In the genomic region with DNA sequence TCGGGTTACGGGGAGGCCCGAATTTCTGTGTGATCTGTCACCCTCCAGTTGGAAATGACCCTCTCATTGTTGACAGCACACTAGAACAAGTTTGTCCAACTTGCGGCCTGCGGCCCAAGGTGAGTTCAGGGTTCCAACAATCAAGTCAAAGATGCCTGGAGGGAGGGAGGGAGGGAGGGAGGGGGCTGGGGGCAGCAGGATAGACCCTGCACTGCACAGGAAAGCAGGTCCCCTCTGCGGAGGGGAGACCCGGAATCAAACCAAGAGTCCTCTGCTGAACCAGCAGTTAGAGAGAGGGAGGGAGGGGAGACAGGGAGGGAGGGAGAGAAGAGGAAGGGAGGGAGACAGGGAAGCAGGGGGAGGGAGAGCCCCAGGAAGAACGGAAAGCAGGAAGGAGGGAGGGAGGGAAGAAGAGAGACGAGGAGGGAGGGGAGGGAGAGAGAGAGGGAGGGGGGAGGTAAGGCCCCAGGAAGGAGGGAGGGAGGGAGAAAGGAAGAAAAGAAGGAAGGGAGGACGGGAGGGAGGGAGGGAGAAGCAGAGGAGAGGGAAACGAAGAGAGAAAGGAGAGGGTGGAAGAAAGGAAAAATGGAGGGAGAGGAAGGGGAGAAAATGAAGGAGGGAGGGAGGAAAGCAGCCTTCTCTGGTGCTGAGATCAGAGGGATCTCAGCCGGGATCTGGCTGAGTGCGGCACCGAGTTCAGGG, we compare ENCODE assay signal across 8 cellular contexts.
DNase-seq lines count a peak whose midpoint lies in the region; ATAC-seq, FAIRE-seq and TF ChIP-seq lines count a peak whose summit lies in the region.

No MANE protein-coding gene starts in this region.

- peak overlapping the region; percentile 66 for H3K4me3 ChIP-seq in adipocyte (ENCODE audit: low read length)
- peak overlapping the region; percentile 20; the same call in 1 of the 2 replicates for H3K4me3 ChIP-seq in iPS-18c (ENCODE audit: insufficient read depth, low read depth, low read length)
- peak overlapping the region; percentile 28 for H3K4me3 ChIP-seq in smooth muscle cell

- H3K4me1 ChIP-seq in adipocyte (ENCODE audit: control insufficient read depth, insufficient read depth, low read length) (peaks cover 27% of the 10 kb centered on the region), smooth muscle cell (ENCODE audit: low read depth) (peaks cover 13% of the 10 kb centered on the region)

- no peaks in the 10 kb centered on the region for H3K9me3 ChIP-seq in adipocyte (ENCODE audit: control insufficient read depth, low read length)
- no peaks in the 10 kb centered on the region for H3K9me3 ChIP-seq in iPS-18c (ENCODE audit: control insufficient read depth, insufficient read depth, low read length)
- H3K9me3 ChIP-seq in smooth muscle cell (replicated peaks; ENCODE audit: low read depth): no peaks in the 10 kb centered on the region

- no peak for TF ChIP-seq CTCF in smooth muscle cell (IDR thresholded peaks at IDR 0.05; ENCODE audit: borderline replicate concordance, insufficient read depth, poor library complexity, severe bottlenecking)

- H3K36me3 ChIP-seq in adipocyte (ENCODE audit: control insufficient read depth, insufficient read depth, low read length, severe bottlenecking) (no peaks in the 10 kb centered on the region), smooth muscle cell (ENCODE audit: low read depth) (no peaks in the 10 kb centered on the region)

- H3K27ac ChIP-seq in smooth muscle cell (ENCODE audit: low read depth): peak overlapping the region; percentile 62

- in situ Hi-C loops in G401 (cut with HindIII; ENCODE audit: low sequenced_read_pairs): no loop called here

- ATAC-seq in GM18502 (IDR thresholded peaks at IDR 0.05; ENCODE audit: poor library complexity, unreplicated experiment) (no peak), GM18519 (IDR thresholded peaks at IDR 0.05; ENCODE audit: low FRiP score, unreplicated experiment) (no peak)

- 52% methylated on average over 13 of the region's 14 CpGs for WGBS in smooth muscle cell (ENCODE audit: low lambda C conversion rate)

- no peaks in the 10 kb centered on the region for H3K79me2 ChIP-seq in smooth muscle cell (ENCODE audit: low read depth)

- peaks cover 11% of the 10 kb centered on the region for H3F3A ChIP-seq in smooth muscle cell (ENCODE audit: low read depth)

- H2AFZ ChIP-seq in smooth muscle cell (ENCODE audit: low read depth): peak overlapping the region; percentile 92

- H3K4me2 ChIP-seq in smooth muscle cell: peak overlapping the region; percentile 75

- no peaks in the 10 kb centered on the region for H4K20me1 ChIP-seq in smooth muscle cell (ENCODE audit: low read depth)

- peak; percentile 59 for DNase-seq in H4 (ENCODE audit: low spot score)
- DNase-seq in adipocyte (ENCODE audit: low read depth): no peak
- DNase-seq in smooth muscle cell (lab: John Stamatoyannopoulos, UW; ENCODE audit: unreplicated experiment): no peak
- no peak for DNase-seq in G401 (ENCODE audit: low spot score)
- DNase-seq in urothelium cell line (ENCODE audit: low spot score): no peak

- FAIRE-seq in urothelium cell line (lab: Jason Lieb, UNC): no peak

- no peaks in the 10 kb centered on the region for H3K27me3 ChIP-seq in adipocyte (replicated peaks; ENCODE audit: control insufficient read depth, insufficient read depth, low read length)
- H3K27me3 ChIP-seq in smooth muscle cell (ENCODE audit: low read depth): no peaks in the 10 kb centered on the region

- H3K9ac ChIP-seq in adipocyte (ENCODE audit: low read length) (peak overlapping the region; percentile 61), smooth muscle cell (ENCODE audit: low read depth) (peak overlapping the region; percentile 61)
